In the genomic region with DNA sequence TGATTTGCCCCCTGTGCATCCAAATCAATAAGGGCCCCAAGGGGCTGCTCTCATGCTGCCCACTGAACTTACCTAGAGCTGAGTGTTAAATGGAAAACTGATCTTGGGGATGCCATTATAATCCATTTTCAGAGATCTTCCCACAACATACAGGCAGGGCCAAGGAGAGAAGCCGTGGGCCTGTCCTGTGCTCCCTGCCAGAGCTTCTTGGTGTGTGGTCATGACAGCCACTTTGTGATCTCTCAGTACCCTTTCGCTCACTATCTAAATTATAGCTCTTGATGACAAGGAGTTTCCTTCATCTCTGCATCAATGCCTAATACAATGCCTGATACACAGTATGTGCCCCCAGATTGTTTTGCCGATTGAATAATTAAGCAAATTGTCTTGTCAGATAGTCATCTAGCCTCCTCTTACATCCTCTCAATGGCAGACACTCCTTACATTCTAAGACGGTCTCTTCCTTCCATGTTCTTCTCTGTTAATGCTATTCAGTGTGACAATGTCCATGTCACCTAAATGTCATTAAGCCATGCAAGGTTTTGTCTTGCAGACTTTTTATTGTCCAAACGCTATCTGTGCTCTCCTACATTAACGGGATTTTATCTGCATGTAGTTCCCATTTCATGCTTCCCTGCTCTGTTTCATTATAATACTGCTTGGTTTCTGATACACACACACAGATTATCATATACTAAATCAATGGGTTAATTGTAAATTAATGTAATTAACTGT, we compare ENCODE assay signal across 20 cellular contexts. TPM values are rescaled to one million over a fixed set of nuclear protein-coding genes. Genes with fewer than 3 reads are reported as not detected.
A peak's percentile ranks its signal among the peaks of the same experiment; 100 is the strongest.
DNase-seq lines count a peak whose midpoint lies in the region; ATAC-seq, FAIRE-seq and TF ChIP-seq lines count a peak whose summit lies in the region.
"Had no signal": no experiment of that assay in that cellular context is flagged by ENCODE, and none has a peak within 500 bp of the region (broad histone marks: within the 10 kb centered on the region; RNA-seq: fewer than 3 reads in every experiment).

No MANE protein-coding gene starts in this region.

- POLR2A ChIA-PET in GM12878 (lab: Charles Lee), result no interaction called here

- TF ChIP-seq CTCF in GM12878 (IDR thresholded peaks at IDR 0.05 in 2 of 3, conservative IDR thresholded peaks at IDR 0.05 in 1 of 3; ENCODE audit: control insufficient read depth in 2 of 3, extremely low read depth in 1 of 3, insufficient read depth in 1 of 3, low read depth in 3 of 3, low read length in 3 of 3) (no peak), type B pancreatic cell (conservative IDR thresholded peaks at IDR 0.05) (no peak), osteoblast (IDR thresholded peaks at IDR 0.05; ENCODE audit: extremely low read depth, low read depth, low read length) (no peak)

- H3K4me3 ChIP-seq in GM12878 (no peak overlapping the region), osteoblast (ENCODE audit: insufficient read depth, low read length) (no peak overlapping the region)
- H3K4me3 ChIP-seq: BLaER1, GM23248 had no signal

- no peak overlapping the region for H3K4me2 ChIP-seq in GM12878 (ENCODE audit: control insufficient read depth, insufficient read depth)
- H3K4me2 ChIP-seq in osteoblast (ENCODE audit: insufficient read depth, low read length), result no peak overlapping the region
- H3K4me2 ChIP-seq: BLaER1 had no signal

- H2AFZ ChIP-seq in GM12878 (ENCODE audit: control insufficient read depth, low read depth, low read length), result no peak overlapping the region
- H2AFZ ChIP-seq in osteoblast (ENCODE audit: low read length), result no peak overlapping the region
- H2AFZ ChIP-seq: GM23248 had no signal

- 43% methylated on average over 6 of the region's 6 CpGs for WGBS in GM12878 (ENCODE audit: insufficient coverage, insufficient replicate concordance, low lambda C conversion rate, missing lambda C conversion rate)

- TF ChIP-seq RAD21 in GM12878 (IDR thresholded peaks at IDR 0.05; ENCODE audit: insufficient read depth, low read depth, low read length), result no peak

- SMC1A ChIA-PET in GM12878 (lab: Charles Lee; ENCODE audit: uncharacterized antibody, unreplicated experiment), result interaction anchor here (1.1 to 2.1 kb wide), 4 partner anchors 21 to 73 kb away, joined by 3 to 8 read pairs (median 4); no protein-coding TSS in a partner anchor

- H3K4me1 ChIP-seq in GM12878 (ENCODE audit: control insufficient read depth, insufficient read depth, low read length) (no peaks in the 10 kb centered on the region), osteoblast (ENCODE audit: insufficient read depth, low read length) (peaks cover 4% of the 10 kb centered on the region)
- H3K4me1 ChIP-seq: BLaER1 had no signal

- H3K27me3 ChIP-seq in GM12878 (replicated peaks in 1 of 2; ENCODE audit: control insufficient read depth in 2 of 2, insufficient read depth in 2 of 2, low read length in 1 of 2) (no peaks in the 10 kb centered on the region), osteoblast (ENCODE audit: insufficient read depth, low read length) (no peaks in the 10 kb centered on the region)
- H3K27me3 ChIP-seq: BLaER1 had no signal

- H3K27ac ChIP-seq in GM12878 (ENCODE audit: control insufficient read depth, insufficient read depth) (no peak overlapping the region), osteoblast (ENCODE audit: low read depth, low read length) (no peak overlapping the region)
- H3K27ac ChIP-seq: BLaER1, GM23248 had no signal

- H3K79me2 ChIP-seq in GM12878 (ENCODE audit: control insufficient read depth, insufficient read depth, low read length) (no peaks in the 10 kb centered on the region), osteoblast (ENCODE audit: insufficient read depth, low read length) (no peaks in the 10 kb centered on the region)

- no TSS peak for BruUV-seq in GM12878 (replicated peaks; lab: Mats Ljungman, UMichigan)

- CTCF ChIA-PET in GM12878 (lab: Yijun Ruan, JAX), result interaction anchor here (1.4 to 2.4 kb wide), 2 partner anchors 10 to 399 kb away, joined by 3 to 7 read pairs; no protein-coding TSS in a partner anchor

- peaks cover 23% of the 10 kb centered on the region for H3K4me1 Mint-ChIP-seq in type B pancreatic cell (ENCODE audit: unreplicated experiment)

- no peak for FAIRE-seq in GM12878 (lab: Jason Lieb, UNC)
- FAIRE-seq: GM19239, HepG2 had no signal

- no peaks in the 10 kb centered on the region for H3K36me3 ChIP-seq in GM12878 (ENCODE audit: control insufficient read depth in 2 of 2, insufficient read depth in 2 of 2, low read length in 1 of 2)
- no peaks in the 10 kb centered on the region for H3K36me3 ChIP-seq in osteoblast (ENCODE audit: insufficient read depth, low read length)
- H3K36me3 ChIP-seq: BLaER1 had no signal

- H3K27me3 Mint-ChIP-seq in type B pancreatic cell, result no peaks in the 10 kb centered on the region

- TF ChIP-seq EP300 in GM12878 (IDR thresholded peaks at IDR 0.05; ENCODE audit: borderline replicate concordance in 1 of 2, control insufficient read depth in 1 of 2, low read depth in 2 of 2, low read length in 2 of 2), result no peak

- H4K20me1 ChIP-seq in GM12878 (ENCODE audit: control insufficient read depth, insufficient read depth) (no peaks in the 10 kb centered on the region), osteoblast (ENCODE audit: insufficient read depth, low read length) (no peaks in the 10 kb centered on the region)
- H4K20me1 ChIP-seq: BLaER1 had no signal

- H3K9ac ChIP-seq in GM12878 (ENCODE audit: control insufficient read depth, insufficient read depth, low read length), result no peak overlapping the region
- H3K9ac ChIP-seq: BLaER1, GM23248 had no signal

- H3K36me3 Mint-ChIP-seq in type B pancreatic cell, result peaks cover 6% of the 10 kb centered on the region
- H3K36me3 Mint-ChIP-seq: CD8-positive, alpha-beta T cell had no signal

- DNase-seq in NCI-H146 (lab: John Stamatoyannopoulos, UW), result peak; percentile 11
- no peak for DNase-seq in NCI-H146 treated with DMSO at 0.1 percent for 48 hours (lab: John Stamatoyannopoulos, UW; ENCODE audit: unreplicated experiment)
- DNase-seq in GM12878 (ENCODE audit: low read depth, low spot score), result no peak
- peak; percentile 21 for DNase-seq in medulla oblongata (ENCODE audit: extremely low spot score)
- no peak for DNase-seq in type B pancreatic cell (ENCODE audit: extremely low spot score, unreplicated experiment)
- no peak for DNase-seq in osteoblast (ENCODE audit: insufficient read length, low spot score, missing footprints)
- DNase-seq: 8988T; CD8-positive, alpha-beta T cell; GDM1; GM23248; KG1; NCI-H1048; NCI-H1436 treated with DMSO at 0.1 percent for 48 hours; NCI-H2081 treated with DMSO at 0.1 percent for 48 hours; SHP77 treated with DMSO at 0.1 percent for 48 hours had no signal

- TF ChIP-seq POLR2A in GM12878 (IDR thresholded peaks at IDR 0.05; ENCODE audit: low read depth, low read length), result no peak

- H3K9me3 ChIP-seq in GM12878 (replicated peaks; ENCODE audit: control insufficient read depth, insufficient read depth, low read length) (no peaks in the 10 kb centered on the region), osteoblast (ENCODE audit: low read depth, low read length) (no peaks in the 10 kb centered on the region)
- H3K9me3 ChIP-seq: BLaER1 had no signal

- in situ Hi-C loops in GM12878 (cut with MboI), result no loop called here

- intact Hi-C loops in GM12878 (cut with micrococcal nuclease; ENCODE audit: unreplicated experiment), result no loop called here

- RAD21 ChIA-PET in GM12878 (lab: Charles Lee; ENCODE audit: unreplicated experiment), result interaction anchor here (1.5 kb wide), 1 partner anchor 21 kb away, joined by 3 read pairs; no protein-coding TSS in a partner anchor

- H3K27ac Mint-ChIP-seq in type B pancreatic cell, result no peak overlapping the region
- H3K27ac Mint-ChIP-seq: CD8-positive, alpha-beta T cell had no signal

- ATAC-seq in GM12878 (peak; percentile 36; the same call in 1 of the 3 replicates), GM19324 (IDR thresholded peaks at IDR 0.05; ENCODE audit: low FRiP score, unreplicated experiment) (no peak), GM18502 (IDR thresholded peaks at IDR 0.05; ENCODE audit: poor library complexity, unreplicated experiment) (no peak)
- ATAC-seq: CD8-positive, alpha-beta T cell; HepG2 had no signal

- peak overlapping the region; percentile 9 for H3K4me3 Mint-ChIP-seq in type B pancreatic cell
- H3K4me3 Mint-ChIP-seq: CD8-positive, alpha-beta T cell had no signal

- H3K9me3 Mint-ChIP-seq in type B pancreatic cell, result peaks cover 10% of the 10 kb centered on the region
- H3K9me3 Mint-ChIP-seq: CD8-positive, alpha-beta T cell had no signal

TF ChIP-seq in GM12878, 131 proteins besides CTCF, POLR2A, EP300 and RAD21 (continues in another document):
- TF ChIP-seq NFIC (IDR thresholded peaks at IDR 0.05; ENCODE audit: low read depth, low read length) (no peak), EED (IDR thresholded peaks at IDR 0.05; ENCODE audit: low read depth) (no peak), CBFB (IDR thresholded peaks at IDR 0.05; ENCODE audit: low read depth) (no peak), SMAD1 (IDR thresholded peaks at IDR 0.05; ENCODE audit: low read depth, partially characterized antibody) (no peak), RUNX3 (IDR thresholded peaks at IDR 0.05; ENCODE audit: low read length) (no peak), SIX5 (IDR thresholded peaks at IDR 0.05; ENCODE audit: low read depth, low read length, severe bottlenecking) (no peak), PAX5 (IDR thresholded peaks at IDR 0.05; ENCODE audit: borderline replicate concordance, low read depth, low read length) (no peak), CEBPB (IDR thresholded peaks at IDR 0.05; ENCODE audit: borderline replicate concordance in 1 of 2, low read depth in 2 of 2, low read length in 2 of 2) (no peak), MYB (IDR thresholded peaks at IDR 0.05; ENCODE audit: borderline replicate concordance, low read depth, low read length) (no peak)

RNA-seq across cellular contexts. Expression of a gene that starts 5.9 kb away (rescaled TPM):
- 6.5 TPM in 2 replicates for total RNA-seq in GM12878 (2013; cell fraction: nucleolus; rRNA removed)
- 0.05 and 0.06 TPM in 2 replicates for total RNA-seq in GM12878 (2014; rRNA removed)
- total RNA-seq in GM12878 (2014; rRNA removed; fragmentation: Illumina TruSeq; extraction: Trizol), result 0.09 and 0.18 TPM in 2 replicates
- 0.21 and 0.36 TPM in 2 replicates for total RNA-seq in GM12878 (2021)
- polyA plus RNA-seq in GM12878 (2011; ENCODE audit: low read depth), result not detected
- polyA plus RNA-seq in GM12878 (2011; rRNA removed), result 5.2 and 8.7 TPM in 2 replicates
- polyA plus RNA-seq in GM12878 (2011; cell fraction: cytosol; rRNA removed), result 2.9 and 3.0 TPM in 2 replicates
- 4.3 and 6.3 TPM in 2 replicates for polyA plus RNA-seq in GM12878 (2011; cell fraction: nucleus; rRNA removed)
- polyA plus RNA-seq in GM12878 (2012), result 0.11 TPM in 1 of 2 replicates, not detected in the other
- polyA plus RNA-seq in GM12878 (2014; fragmentation: Illumina TruSeq; extraction: Trizol), result 0.04 and 0.13 TPM in 2 replicates
- polyA plus RNA-seq in GM12878 (2014; fragmentation: Nextera tagmentation; extraction: Ambion mirVana), result under 1 TPM in 1 of 2 experiments, not detected in 1; 0.11 TPM
- 0.04 and 0.16 TPM in 2 replicates for polyA plus RNA-seq in GM12878 (2014; rRNA removed)
- under 1 TPM; 0.03 to 0.12 TPM for polyA plus RNA-seq in GM12878 (2016; fragmentation: Nextera tagmentation; extraction: Ambion mirVana)
- polyA minus RNA-seq in GM12878 (2011; rRNA and poly(A)+ RNA removed), result 19.1 and 33.4 TPM in 2 replicates
- 3.5 and 3.6 TPM in 2 replicates for polyA minus RNA-seq in GM12878 (2011; cell fraction: cytosol; rRNA and poly(A)+ RNA removed)
- 11.2 and 12.1 TPM in 2 replicates for polyA minus RNA-seq in GM12878 (2011; cell fraction: nucleus; rRNA and poly(A)+ RNA removed)
- 7.1 and 18.4 TPM in 2 replicates for total RNA-seq in type B pancreatic cell (ENCODE audit: low replicate concordance)
- 1.4 and 2.7 TPM in 2 replicates for total RNA-seq in osteoblast
- total RNA-seq: CD8-positive, alpha-beta T cell; HepG2 had no signal
- polyA plus RNA-seq: HepG2 had no signal

Comparison
In these comparisons a context has a peak if more than half of its experiments do, and no peak if none do; other contexts are left out.
1. DNase-seq: peak in NCI-H146 (single experiment) and medulla oblongata (single experiment); none in NCI-H146 treated with DMSO at 0.1 percent for 48 hours (single experiment), GM12878 (single experiment), type B pancreatic cell (single experiment) and osteoblast (single experiment).